9 cellular contexts compared by ENCODE assay signal in genomic region chr12:133215724-133216123, GRCh38. TPM values are rescaled to one million over a fixed set of nuclear protein-coding genes. Genes with fewer than 3 reads are reported as not detected.
"Had no signal": no experiment of that assay in that cellular context is flagged by ENCODE, and none has a peak within 500 bp of the region (broad histone marks: within the 10 kb centered on the region; RNA-seq: fewer than 3 reads in every experiment).

No MANE protein-coding gene starts in this region.

- FAIRE-seq: G401.6, GM12878, GM12891, GM12892, GM18507, GM19239 had no signal

- ATAC-seq: GM12878 had no signal

- H3K4me3 ChIP-seq: GM12878 had no signal

- DNase-seq: GDM1, GF-D8 had no signal

RNA-seq across cellular contexts. Expression of gene ANHX, which starts 20.0 kb away (rescaled TPM):
- total RNA-seq: G401, GM12878 had no signal
- polyA plus RNA-seq: GM12878 had no signal
